Comparison of ENCODE assay signal across 7 cellular contexts in the genomic region with DNA sequence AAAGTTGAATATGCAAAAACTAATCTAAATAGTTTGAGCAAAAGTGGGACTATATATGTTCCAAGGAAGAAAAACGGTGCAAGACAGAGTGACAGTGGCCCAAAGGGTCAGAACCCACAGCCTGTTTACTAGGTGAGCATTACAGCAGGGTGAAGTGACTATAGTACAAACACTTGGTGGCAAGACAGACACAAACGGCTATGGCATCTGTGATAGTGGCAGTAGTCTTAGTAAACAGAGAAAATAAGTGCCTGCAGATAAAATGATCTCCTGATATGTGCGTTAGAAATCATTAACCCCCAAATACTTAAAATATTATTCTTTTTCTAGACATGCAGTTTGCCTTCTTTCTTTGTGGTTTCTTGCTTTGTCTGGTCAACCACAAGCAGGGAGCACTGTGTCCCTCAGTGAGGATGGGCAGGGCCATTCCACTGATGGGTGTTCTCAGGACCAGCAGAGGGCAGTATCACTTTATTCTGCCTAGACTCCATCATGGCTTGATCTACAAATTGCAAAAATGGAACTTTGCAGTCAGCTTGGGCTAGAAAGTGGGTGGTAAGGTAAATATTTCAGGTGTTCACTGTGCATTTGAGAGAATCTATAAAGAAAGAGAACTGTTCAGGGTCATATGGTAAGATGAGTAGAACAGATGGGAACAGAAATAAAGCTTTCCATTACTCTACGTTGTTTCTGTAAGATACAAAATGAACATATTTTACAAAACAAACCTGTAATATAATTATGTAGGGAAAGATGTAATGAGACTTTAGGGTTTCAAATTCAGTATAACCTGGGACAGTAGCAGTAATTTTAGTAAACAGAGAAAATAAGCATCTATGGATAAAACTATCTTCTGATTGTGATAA.
DNase-seq lines count a peak whose midpoint lies in the region; ATAC-seq and TF ChIP-seq lines count a peak whose summit lies in the region.

No MANE protein-coding gene starts in this region.

- H3K4me2 ChIP-seq in GM23338 (no peak overlapping the region), hepatocyte (no peak overlapping the region)

- peak; percentile 86 for TF ChIP-seq CTCF in GM12872 (IDR thresholded peaks at IDR 0.05; ENCODE audit: insufficient read depth, low read depth, low read length)
- peak; percentile 97 for TF ChIP-seq CTCF in GM23338 (conservative IDR thresholded peaks at IDR 0.05; ENCODE audit: low read depth in 2 of 2)
- peak; percentile 62 for TF ChIP-seq CTCF in hepatocyte (IDR thresholded peaks at IDR 0.05; ENCODE audit: poor library complexity)

- H3K27ac Mint-ChIP-seq in GM23338, result no peak overlapping the region
- H3K27ac Mint-ChIP-seq in activated naive CD8-positive, alpha-beta T cell treated with anti-CD3 and anti-CD28 coated beads, Interleukin-2, amount 50 U/mL, for 24 hours, result no peak overlapping the region

- H4K20me1 ChIP-seq in GM23338 (replicated peaks; ENCODE audit: insufficient read depth) (no peaks in the 10 kb centered on the region), hepatocyte (ENCODE audit: insufficient read depth, poor library complexity, severe bottlenecking) (no peaks in the 10 kb centered on the region)

- peaks cover 42% of the 10 kb centered on the region for H3K4me1 Mint-ChIP-seq in GM23338
- H3K4me1 Mint-ChIP-seq in activated naive CD8-positive, alpha-beta T cell treated with anti-CD3 and anti-CD28 coated beads, Interleukin-2, amount 50 U/mL, for 24 hours, result peaks cover 44% of the 10 kb centered on the region

- peak; percentile 95 for ATAC-seq in GM23338
- ATAC-seq in activated naive CD8-positive, alpha-beta T cell treated with anti-CD3 and anti-CD28 coated beads, Interleukin-2, amount 50 U/mL, for 24 hours, result peak; percentile 60

- H3K27me3 Mint-ChIP-seq in GM23338 (ENCODE audit: insufficient read depth, low read depth, poor library complexity), result no peaks in the 10 kb centered on the region
- no peaks in the 10 kb centered on the region for H3K27me3 Mint-ChIP-seq in activated naive CD8-positive, alpha-beta T cell treated with anti-CD3 and anti-CD28 coated beads, Interleukin-2, amount 50 U/mL, for 24 hours

- H2AFZ ChIP-seq in GM23338, result no peak overlapping the region
- no peak overlapping the region for H2AFZ ChIP-seq in hepatocyte

- no peak overlapping the region for H3K27ac ChIP-seq in GM23338 (ENCODE audit: low read depth)
- H3K27ac ChIP-seq in hepatocyte, result no peak overlapping the region

- H3K9me2 ChIP-seq in GM23338 (ENCODE audit: insufficient read depth) (no peaks in the 10 kb centered on the region), hepatocyte (replicated peaks; ENCODE audit: insufficient read depth) (no peaks in the 10 kb centered on the region)

- H3K36me3 ChIP-seq in GM23338 (ENCODE audit: insufficient read depth) (no peaks in the 10 kb centered on the region), hepatocyte (replicated peaks; ENCODE audit: insufficient read depth, low read depth) (no peaks in the 10 kb centered on the region)

- H3K4me1 ChIP-seq in GM23338 (ENCODE audit: insufficient read depth), result peaks cover 38% of the 10 kb centered on the region
- peaks cover 13% of the 10 kb centered on the region for H3K4me1 ChIP-seq in hepatocyte (ENCODE audit: insufficient read depth)

- peaks cover 5% of the 10 kb centered on the region; the same call in 2 of the 3 replicates for H3K36me3 Mint-ChIP-seq in GM23338 (ENCODE audit: low read depth)
- H3K36me3 Mint-ChIP-seq in activated naive CD8-positive, alpha-beta T cell treated with anti-CD3 and anti-CD28 coated beads, Interleukin-2, amount 50 U/mL, for 24 hours (ENCODE audit: low read depth), result no peaks in the 10 kb centered on the region

- no peak overlapping the region for H3K4me3 Mint-ChIP-seq in GM23338
- no peak overlapping the region for H3K4me3 Mint-ChIP-seq in activated naive CD8-positive, alpha-beta T cell treated with anti-CD3 and anti-CD28 coated beads, Interleukin-2, amount 50 U/mL, for 24 hours

- no peaks in the 10 kb centered on the region for H3K9me3 ChIP-seq in hepatocyte (ENCODE audit: low read depth)

- DNase-seq in GM23338 (ENCODE audit: low spot score) (peak; percentile 85), LHCN-M2 (ENCODE audit: low read depth) (peak; percentile 85), SK-MEL-5 (ENCODE audit: low read depth, low spot score) (peak; percentile 88), hepatocyte (ENCODE audit: low spot score) (peak; percentile 68)
- DNase-seq in activated naive CD8-positive, alpha-beta T cell treated with anti-CD3 and anti-CD28 coated beads, Interleukin-2, amount 50 U/mL, for 24 hours, result peak; percentile 60
- peak; percentile 13 for DNase-seq in stimulated activated CD4-positive, alpha-beta T cell treated with anti-CD3 and anti-CD28 coated beads, Interleukin-12 subunit alpha, Interleukin-12 subunit beta, amount 100 ng/mL, for 4 hours

- no peak overlapping the region for H3K4me3 ChIP-seq in GM23338
- no peak overlapping the region for H3K4me3 ChIP-seq in hepatocyte

- WGBS in hepatocyte (ENCODE audit: low lambda C conversion rate, missing lambda C conversion rate), result 75% methylated on average over 4 of the region's 4 CpGs

- in situ Hi-C loops in SK-MEL-5 (cut with HindIII; ENCODE audit: low pct_unique_long_range_greater_than_20kb, low sequenced_read_pairs), result no loop called here

- H3K9me3 Mint-ChIP-seq in GM23338, result no peaks in the 10 kb centered on the region
- H3K9me3 Mint-ChIP-seq in activated naive CD8-positive, alpha-beta T cell treated with anti-CD3 and anti-CD28 coated beads, Interleukin-2, amount 50 U/mL, for 24 hours, result no peaks in the 10 kb centered on the region

- no peaks in the 10 kb centered on the region; the same call in 1 of the 2 replicates for H3F3A ChIP-seq in GM23338 (replicated peaks; ENCODE audit: low read depth)

- H3K79me2 ChIP-seq in GM23338 (replicated peaks; ENCODE audit: insufficient read depth), result no peaks in the 10 kb centered on the region
- peaks cover 8% of the 10 kb centered on the region for H3K79me2 ChIP-seq in hepatocyte

- H3K27me3 ChIP-seq in GM23338 (ENCODE audit: insufficient read depth) (no peaks in the 10 kb centered on the region), hepatocyte (no peaks in the 10 kb centered on the region)

TF ChIP-seq in GM23338, 12 proteins besides CTCF, POLR2A, EP300 and RAD21 (continues in another document):
- TF ChIP-seq, protein P1, sequence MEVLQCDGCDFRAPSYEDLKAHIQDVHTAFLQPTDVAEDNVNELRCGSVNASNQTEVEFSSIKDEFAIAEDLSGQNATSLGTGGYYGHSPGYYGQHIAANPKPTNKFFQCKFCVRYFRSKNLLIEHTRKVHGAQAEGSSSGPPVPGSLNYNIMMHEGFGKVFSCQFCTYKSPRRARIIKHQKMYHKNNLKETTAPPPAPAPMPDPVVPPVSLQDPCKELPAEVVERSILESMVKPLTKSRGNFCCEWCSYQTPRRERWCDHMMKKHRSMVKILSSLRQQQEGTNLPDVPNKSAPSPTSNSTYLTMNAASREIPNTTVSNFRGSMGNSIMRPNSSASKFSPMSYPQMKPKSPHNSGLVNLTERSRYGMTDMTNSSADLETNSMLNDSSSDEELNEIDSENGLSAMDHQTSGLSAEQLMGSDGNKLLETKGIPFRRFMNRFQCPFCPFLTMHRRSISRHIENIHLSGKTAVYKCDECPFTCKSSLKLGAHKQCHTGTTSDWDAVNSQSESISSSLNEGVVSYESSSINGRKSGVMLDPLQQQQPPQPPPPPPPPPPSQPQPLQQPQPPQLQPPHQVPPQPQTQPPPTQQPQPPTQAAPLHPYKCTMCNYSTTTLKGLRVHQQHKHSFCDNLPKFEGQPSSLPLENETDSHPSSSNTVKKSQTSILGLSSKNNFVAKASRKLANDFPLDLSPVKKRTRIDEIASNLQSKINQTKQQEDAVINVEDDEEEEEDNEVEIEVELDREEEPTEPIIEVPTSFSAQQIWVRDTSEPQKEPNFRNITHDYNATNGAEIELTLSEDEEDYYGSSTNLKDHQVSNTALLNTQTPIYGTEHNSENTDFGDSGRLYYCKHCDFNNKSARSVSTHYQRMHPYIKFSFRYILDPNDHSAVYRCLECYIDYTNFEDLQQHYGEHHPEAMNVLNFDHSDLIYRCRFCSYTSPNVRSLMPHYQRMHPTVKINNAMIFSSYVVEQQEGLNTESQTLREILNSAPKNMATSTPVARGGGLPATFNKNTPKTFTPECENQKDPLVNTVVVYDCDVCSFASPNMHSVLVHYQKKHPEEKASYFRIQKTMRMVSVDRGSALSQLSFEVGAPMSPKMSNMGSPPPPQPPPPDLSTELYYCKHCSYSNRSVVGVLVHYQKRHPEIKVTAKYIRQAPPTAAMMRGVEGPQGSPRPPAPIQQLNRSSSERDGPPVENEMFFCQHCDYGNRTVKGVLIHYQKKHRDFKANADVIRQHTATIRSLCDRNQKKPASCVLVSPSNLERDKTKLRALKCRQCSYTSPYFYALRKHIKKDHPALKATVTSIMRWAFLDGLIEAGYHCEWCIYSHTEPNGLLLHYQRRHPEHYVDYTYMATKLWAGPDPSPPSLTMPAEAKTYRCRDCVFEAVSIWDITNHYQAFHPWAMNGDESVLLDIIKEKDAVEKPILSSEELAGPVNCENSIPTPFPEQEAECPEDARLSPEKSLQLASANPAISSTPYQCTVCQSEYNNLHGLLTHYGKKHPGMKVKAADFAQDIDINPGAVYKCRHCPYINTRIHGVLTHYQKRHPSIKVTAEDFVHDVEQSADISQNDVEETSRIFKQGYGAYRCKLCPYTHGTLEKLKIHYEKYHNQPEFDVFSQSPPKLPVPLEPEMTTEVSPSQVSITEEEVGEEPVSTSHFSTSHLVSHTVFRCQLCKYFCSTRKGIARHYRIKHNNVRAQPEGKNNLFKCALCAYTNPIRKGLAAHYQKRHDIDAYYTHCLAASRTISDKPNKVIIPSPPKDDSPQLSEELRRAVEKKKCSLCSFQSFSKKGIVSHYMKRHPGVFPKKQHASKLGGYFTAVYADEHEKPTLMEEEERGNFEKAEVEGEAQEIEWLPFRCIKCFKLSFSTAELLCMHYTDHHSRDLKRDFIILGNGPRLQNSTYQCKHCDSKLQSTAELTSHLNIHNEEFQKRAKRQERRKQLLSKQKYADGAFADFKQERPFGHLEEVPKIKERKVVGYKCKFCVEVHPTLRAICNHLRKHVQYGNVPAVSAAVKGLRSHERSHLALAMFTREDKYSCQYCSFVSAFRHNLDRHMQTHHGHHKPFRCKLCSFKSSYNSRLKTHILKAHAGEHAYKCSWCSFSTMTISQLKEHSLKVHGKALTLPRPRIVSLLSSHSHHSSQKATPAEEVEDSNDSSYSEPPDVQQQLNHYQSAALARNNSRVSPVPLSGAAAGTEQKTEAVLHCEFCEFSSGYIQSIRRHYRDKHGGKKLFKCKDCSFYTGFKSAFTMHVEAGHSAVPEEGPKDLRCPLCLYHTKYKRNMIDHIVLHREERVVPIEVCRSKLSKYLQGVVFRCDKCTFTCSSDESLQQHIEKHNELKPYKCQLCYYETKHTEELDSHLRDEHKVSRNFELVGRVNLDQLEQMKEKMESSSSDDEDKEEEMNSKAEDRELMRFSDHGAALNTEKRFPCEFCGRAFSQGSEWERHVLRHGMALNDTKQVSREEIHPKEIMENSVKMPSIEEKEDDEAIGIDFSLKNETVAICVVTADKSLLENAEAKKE (CRISPR knock-in tag; IDR thresholded peaks at IDR 0.05), result no peak
- TF ChIP-seq ZNF114 (CRISPR knock-in tag; IDR thresholded peaks at IDR 0.05), result no peak

Comparison
In these comparisons a context has a peak if more than half of its experiments do, and no peak if none do; other contexts are left out.
1. DNase-seq: peak in every context shown above with its lines; median percentile 88 in SK-MEL-5; 85 in GM23338; 85 in LHCN-M2; 68 in hepatocyte; 60 in activated naive CD8-positive, alpha-beta T cell treated with anti-CD3 and anti-CD28 coated beads, Interleukin-2, amount 50 U/mL, for 24 hours; 13 in stimulated activated CD4-positive, alpha-beta T cell treated with anti-CD3 and anti-CD28 coated beads, Interleukin-12 subunit alpha, Interleukin-12 subunit beta, amount 100 ng/mL, for 4 hours.